In the genomic region with DNA sequence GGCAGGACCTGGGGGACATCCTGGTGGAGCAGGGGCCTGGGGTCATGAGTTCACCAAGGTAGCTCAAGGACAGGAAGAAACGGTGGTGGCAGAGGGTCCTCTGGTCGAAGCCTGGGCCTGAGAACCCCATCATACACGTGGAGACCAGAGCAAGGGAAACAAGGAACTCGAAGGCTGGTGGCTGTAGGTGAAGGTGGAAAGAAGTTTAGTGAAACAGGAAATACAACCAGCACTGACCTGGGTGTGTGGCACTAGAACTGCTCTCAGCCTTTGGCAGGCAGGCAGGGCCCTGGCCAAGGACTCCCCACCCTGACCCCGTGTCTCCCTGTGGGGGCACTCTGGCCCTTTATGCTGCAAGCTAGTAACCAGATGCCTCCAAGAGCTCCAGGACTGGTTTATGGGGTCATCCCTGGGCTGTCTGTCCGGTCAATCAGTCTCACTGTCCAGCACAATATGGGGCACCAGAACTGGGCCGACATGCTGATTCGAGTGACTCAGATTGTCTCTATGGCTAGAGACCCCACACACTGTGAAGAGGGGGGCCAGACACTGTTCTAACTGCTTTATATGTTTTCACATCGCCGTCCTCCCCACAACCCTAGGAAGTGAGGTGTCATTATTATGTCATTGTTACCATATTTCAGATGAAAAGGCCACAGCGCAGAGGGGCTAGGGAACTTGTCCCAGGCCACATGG, we compare ENCODE assay signal across 1 cellular context.
TF ChIP-seq lines count a peak whose summit lies in the region.

No MANE protein-coding gene starts in this region.

TF ChIP-seq in H1, 55 proteins besides CTCF, POLR2A, EP300 and RAD21:
- TF ChIP-seq KDM5A (IDR thresholded peaks at IDR 0.05; ENCODE audit: low read length) (no peak), HDAC6 (IDR thresholded peaks at IDR 0.05; ENCODE audit: low read depth, low read length) (no peak), BRCA1 (IDR thresholded peaks at IDR 0.05; ENCODE audit: low read depth, low read length) (no peak), PHF8 (conservative IDR thresholded peaks at IDR 0.05; ENCODE audit: low read depth, low read length) (no peak), TEAD4 (IDR thresholded peaks at IDR 0.05; ENCODE audit: low read depth, low read length) (no peak), CREB1 (IDR thresholded peaks at IDR 0.05) (no peak), EZH2 (IDR thresholded peaks at IDR 0.05; ENCODE audit: low read depth, low read length, severe bottlenecking) (no peak), RNF2 (IDR thresholded peaks at IDR 0.05; ENCODE audit: borderline replicate concordance, low read depth, low read length, missing control alignments, poor library complexity, severe bottlenecking) (no peak), CBX8 (IDR thresholded peaks at IDR 0.05; ENCODE audit: borderline replicate concordance, low read depth, low read length) (no peak)
- TF ChIP-seq, protein P1, sequence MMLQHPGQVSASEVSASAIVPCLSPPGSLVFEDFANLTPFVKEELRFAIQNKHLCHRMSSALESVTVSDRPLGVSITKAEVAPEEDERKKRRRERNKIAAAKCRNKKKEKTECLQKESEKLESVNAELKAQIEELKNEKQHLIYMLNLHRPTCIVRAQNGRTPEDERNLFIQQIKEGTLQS (IDR thresholded peaks at IDR 0.05; ENCODE audit: insufficient read depth, low read depth, low read length), result no peak
- TF ChIP-seq, protein P2, sequence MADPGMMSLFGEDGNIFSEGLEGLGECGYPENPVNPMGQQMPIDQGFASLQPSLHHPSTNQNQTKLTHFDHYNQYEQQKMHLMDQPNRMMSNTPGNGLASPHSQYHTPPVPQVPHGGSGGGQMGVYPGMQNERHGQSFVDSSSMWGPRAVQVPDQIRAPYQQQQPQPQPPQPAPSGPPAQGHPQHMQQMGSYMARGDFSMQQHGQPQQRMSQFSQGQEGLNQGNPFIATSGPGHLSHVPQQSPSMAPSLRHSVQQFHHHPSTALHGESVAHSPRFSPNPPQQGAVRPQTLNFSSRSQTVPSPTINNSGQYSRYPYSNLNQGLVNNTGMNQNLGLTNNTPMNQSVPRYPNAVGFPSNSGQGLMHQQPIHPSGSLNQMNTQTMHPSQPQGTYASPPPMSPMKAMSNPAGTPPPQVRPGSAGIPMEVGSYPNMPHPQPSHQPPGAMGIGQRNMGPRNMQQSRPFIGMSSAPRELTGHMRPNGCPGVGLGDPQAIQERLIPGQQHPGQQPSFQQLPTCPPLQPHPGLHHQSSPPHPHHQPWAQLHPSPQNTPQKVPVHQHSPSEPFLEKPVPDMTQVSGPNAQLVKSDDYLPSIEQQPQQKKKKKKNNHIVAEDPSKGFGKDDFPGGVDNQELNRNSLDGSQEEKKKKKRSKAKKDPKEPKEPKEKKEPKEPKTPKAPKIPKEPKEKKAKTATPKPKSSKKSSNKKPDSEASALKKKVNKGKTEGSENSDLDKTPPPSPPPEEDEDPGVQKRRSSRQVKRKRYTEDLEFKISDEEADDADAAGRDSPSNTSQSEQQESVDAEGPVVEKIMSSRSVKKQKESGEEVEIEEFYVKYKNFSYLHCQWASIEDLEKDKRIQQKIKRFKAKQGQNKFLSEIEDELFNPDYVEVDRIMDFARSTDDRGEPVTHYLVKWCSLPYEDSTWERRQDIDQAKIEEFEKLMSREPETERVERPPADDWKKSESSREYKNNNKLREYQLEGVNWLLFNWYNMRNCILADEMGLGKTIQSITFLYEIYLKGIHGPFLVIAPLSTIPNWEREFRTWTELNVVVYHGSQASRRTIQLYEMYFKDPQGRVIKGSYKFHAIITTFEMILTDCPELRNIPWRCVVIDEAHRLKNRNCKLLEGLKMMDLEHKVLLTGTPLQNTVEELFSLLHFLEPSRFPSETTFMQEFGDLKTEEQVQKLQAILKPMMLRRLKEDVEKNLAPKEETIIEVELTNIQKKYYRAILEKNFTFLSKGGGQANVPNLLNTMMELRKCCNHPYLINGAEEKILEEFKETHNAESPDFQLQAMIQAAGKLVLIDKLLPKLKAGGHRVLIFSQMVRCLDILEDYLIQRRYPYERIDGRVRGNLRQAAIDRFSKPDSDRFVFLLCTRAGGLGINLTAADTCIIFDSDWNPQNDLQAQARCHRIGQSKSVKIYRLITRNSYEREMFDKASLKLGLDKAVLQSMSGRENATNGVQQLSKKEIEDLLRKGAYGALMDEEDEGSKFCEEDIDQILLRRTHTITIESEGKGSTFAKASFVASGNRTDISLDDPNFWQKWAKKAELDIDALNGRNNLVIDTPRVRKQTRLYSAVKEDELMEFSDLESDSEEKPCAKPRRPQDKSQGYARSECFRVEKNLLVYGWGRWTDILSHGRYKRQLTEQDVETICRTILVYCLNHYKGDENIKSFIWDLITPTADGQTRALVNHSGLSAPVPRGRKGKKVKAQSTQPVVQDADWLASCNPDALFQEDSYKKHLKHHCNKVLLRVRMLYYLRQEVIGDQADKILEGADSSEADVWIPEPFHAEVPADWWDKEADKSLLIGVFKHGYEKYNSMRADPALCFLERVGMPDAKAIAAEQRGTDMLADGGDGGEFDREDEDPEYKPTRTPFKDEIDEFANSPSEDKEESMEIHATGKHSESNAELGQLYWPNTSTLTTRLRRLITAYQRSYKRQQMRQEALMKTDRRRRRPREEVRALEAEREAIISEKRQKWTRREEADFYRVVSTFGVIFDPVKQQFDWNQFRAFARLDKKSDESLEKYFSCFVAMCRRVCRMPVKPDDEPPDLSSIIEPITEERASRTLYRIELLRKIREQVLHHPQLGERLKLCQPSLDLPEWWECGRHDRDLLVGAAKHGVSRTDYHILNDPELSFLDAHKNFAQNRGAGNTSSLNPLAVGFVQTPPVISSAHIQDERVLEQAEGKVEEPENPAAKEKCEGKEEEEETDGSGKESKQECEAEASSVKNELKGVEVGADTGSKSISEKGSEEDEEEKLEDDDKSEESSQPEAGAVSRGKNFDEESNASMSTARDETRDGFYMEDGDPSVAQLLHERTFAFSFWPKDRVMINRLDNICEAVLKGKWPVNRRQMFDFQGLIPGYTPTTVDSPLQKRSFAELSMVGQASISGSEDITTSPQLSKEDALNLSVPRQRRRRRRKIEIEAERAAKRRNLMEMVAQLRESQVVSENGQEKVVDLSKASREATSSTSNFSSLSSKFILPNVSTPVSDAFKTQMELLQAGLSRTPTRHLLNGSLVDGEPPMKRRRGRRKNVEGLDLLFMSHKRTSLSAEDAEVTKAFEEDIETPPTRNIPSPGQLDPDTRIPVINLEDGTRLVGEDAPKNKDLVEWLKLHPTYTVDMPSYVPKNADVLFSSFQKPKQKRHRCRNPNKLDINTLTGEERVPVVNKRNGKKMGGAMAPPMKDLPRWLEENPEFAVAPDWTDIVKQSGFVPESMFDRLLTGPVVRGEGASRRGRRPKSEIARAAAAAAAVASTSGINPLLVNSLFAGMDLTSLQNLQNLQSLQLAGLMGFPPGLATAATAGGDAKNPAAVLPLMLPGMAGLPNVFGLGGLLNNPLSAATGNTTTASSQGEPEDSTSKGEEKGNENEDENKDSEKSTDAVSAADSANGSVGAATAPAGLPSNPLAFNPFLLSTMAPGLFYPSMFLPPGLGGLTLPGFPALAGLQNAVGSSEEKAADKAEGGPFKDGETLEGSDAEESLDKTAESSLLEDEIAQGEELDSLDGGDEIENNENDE (IDR thresholded peaks at IDR 0.05; ENCODE audit: insufficient replicate concordance, low read length), result no peak
- TF ChIP-seq, protein P3, sequence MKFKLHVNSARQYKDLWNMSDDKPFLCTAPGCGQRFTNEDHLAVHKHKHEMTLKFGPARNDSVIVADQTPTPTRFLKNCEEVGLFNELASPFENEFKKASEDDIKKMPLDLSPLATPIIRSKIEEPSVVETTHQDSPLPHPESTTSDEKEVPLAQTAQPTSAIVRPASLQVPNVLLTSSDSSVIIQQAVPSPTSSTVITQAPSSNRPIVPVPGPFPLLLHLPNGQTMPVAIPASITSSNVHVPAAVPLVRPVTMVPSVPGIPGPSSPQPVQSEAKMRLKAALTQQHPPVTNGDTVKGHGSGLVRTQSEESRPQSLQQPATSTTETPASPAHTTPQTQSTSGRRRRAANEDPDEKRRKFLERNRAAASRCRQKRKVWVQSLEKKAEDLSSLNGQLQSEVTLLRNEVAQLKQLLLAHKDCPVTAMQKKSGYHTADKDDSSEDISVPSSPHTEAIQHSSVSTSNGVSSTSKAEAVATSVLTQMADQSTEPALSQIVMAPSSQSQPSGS (IDR thresholded peaks at IDR 0.05; ENCODE audit: low read length), result no peak
